ENCODE assay signal across 25 cellular contexts in genomic region chr3:184551614-184552256, GRCh38. TPM values are rescaled to one million over a fixed set of nuclear protein-coding genes. Genes with fewer than 3 reads are reported as not detected.
"Had no signal": no experiment of that assay in that cellular context is flagged by ENCODE, and none has a peak within 500 bp of the region (broad histone marks: within the 10 kb centered on the region; RNA-seq: fewer than 3 reads in every experiment).

No MANE protein-coding gene starts in this region.

- H3K79me2 ChIP-seq: hepatocyte had no signal

- ATAC-seq: left cardiac atrium; lower lobe of right lung; natural killer cell; right cardiac atrium; stimulated activated memory B cell treated with anti-CD40 and anti-IgM and Interleukin-4, amounts not matched to agents 10 μg/mL and 1 μg/mL and 100 μg/mL, for 72 hours had no signal

- H3K36me3 ChIP-seq: left ventricle myocardium inferior, lower lobe of right lung, ovary, tibial artery, upper lobe of left lung, uterus had no signal

- H3K27me3 ChIP-seq: hepatocyte, ovary, upper lobe of left lung, uterus had no signal

- H3K27ac ChIP-seq: hepatocyte, left ventricle myocardium inferior, lower lobe of right lung, ovary, tibial artery, upper lobe of left lung, uterus had no signal

- H3K4me1 Mint-ChIP-seq: memory B cell; mesothelial cell of epicardium; natural killer cell; stimulated activated memory B cell treated with anti-CD40 and anti-IgM and Interleukin-4, amounts not matched to agents 10 μg/mL and 1 μg/mL and 100 μg/mL, for 72 hours had no signal

- H3K4me1 ChIP-seq: uterus had no signal

- H3K27ac Mint-ChIP-seq: dendritic cell treated with granulocyte-macrophage colony-stimulating factor and Interleukin-4, amounts not matched to agents 40 ng/mL and 50 ng/mL, for 4 days; memory B cell; mesothelial cell of epicardium; natural killer cell; progenitor cell of endocrine pancreas; stimulated activated memory B cell treated with anti-CD40 and anti-IgM and Interleukin-4, amounts not matched to agents 10 μg/mL and 1 μg/mL and 100 μg/mL, for 72 hours; stimulated activated naive CD8-positive, alpha-beta T cell treated with anti-CD3 and anti-CD28 coated beads, Interleukin-15, Interleukin-2, amounts not matched to agents 100 ng/mL and 50 ng/mL, for 24 hours had no signal

- H3K4me3 Mint-ChIP-seq: dendritic cell treated with granulocyte-macrophage colony-stimulating factor and Interleukin-4, amounts not matched to agents 40 ng/mL and 50 ng/mL, for 4 days; memory B cell; mesothelial cell of epicardium; natural killer cell; neural crest cell; stimulated activated memory B cell treated with anti-CD40 and anti-IgM and Interleukin-4, amounts not matched to agents 10 μg/mL and 1 μg/mL and 100 μg/mL, for 72 hours; stimulated activated naive CD8-positive, alpha-beta T cell treated with anti-CD3 and anti-CD28 coated beads, Interleukin-15, Interleukin-2, amounts not matched to agents 100 ng/mL and 50 ng/mL, for 24 hours had no signal

- H3K9me3 ChIP-seq: left ventricle myocardium inferior, lower lobe of right lung, ovary, tibial artery, upper lobe of left lung, uterus had no signal

- H3K4me2 ChIP-seq: hepatocyte, smooth muscle cell had no signal

- H2AFZ ChIP-seq: hepatocyte had no signal

- H3K36me3 Mint-ChIP-seq: memory B cell; mesothelial cell of epicardium; natural killer cell; stimulated activated memory B cell treated with anti-CD40 and anti-IgM and Interleukin-4, amounts not matched to agents 10 μg/mL and 1 μg/mL and 100 μg/mL, for 72 hours had no signal

- DNase-seq: foreskin melanocyte; head of caudate nucleus; kidney; left cardiac atrium; left ventricle myocardium inferior; lower lobe of right lung; natural killer cell; nucleus accumbens; ovary; right cardiac atrium; stimulated activated CD4-positive, alpha-beta T cell treated with anti-CD3 and anti-CD28 coated beads, Interleukin-4, amount 100 ng/mL, for 1 hour; stimulated activated CD8-positive, alpha-beta memory T cell treated with anti-CD3 and anti-CD28 coated beads, Interleukin-4, amount 100 ng/mL, for 48 hours; tibial artery; uterus had no signal

- H3K9me3 Mint-ChIP-seq: dendritic cell treated with granulocyte-macrophage colony-stimulating factor and Interleukin-4, amounts not matched to agents 40 ng/mL and 50 ng/mL, for 4 days; memory B cell; mesothelial cell of epicardium; natural killer cell; stimulated activated memory B cell treated with anti-CD40 and anti-IgM and Interleukin-4, amounts not matched to agents 10 μg/mL and 1 μg/mL and 100 μg/mL, for 72 hours; stimulated activated naive CD8-positive, alpha-beta T cell treated with anti-CD3 and anti-CD28 coated beads, Interleukin-15, Interleukin-2, amounts not matched to agents 100 ng/mL and 50 ng/mL, for 24 hours had no signal

- FAIRE-seq: endothelial cell of umbilical vein, kidney had no signal

- H3K4me3 ChIP-seq: hepatocyte, left ventricle myocardium inferior, lower lobe of right lung, ovary, smooth muscle cell, tibial artery, upper lobe of left lung, uterus had no signal

RNA-seq across cellular contexts. Expression of gene EPHB3, which starts 9.8 kb away (rescaled TPM):
- total RNA-seq: endothelial cell of umbilical vein, natural killer cell had no signal
